Comparison of ENCODE assay signal across 22 cellular contexts in genomic region chr3:43372809-43373587, GRCh38.
DNase-seq lines count a peak whose midpoint lies in the region; ATAC-seq lines count a peak whose summit lies in the region.
"Had no signal": no experiment of that assay in that cellular context is flagged by ENCODE, and none has a peak within 500 bp of the region (broad histone marks: within the 10 kb centered on the region; RNA-seq: fewer than 3 reads in every experiment).

No MANE protein-coding gene starts in this region.

- H3K36me3 Mint-ChIP-seq in CD4-positive, CD25-positive, alpha-beta regulatory T cell: peaks cover 4% of the 10 kb centered on the region
- H3K36me3 Mint-ChIP-seq in effector memory CD8-positive, alpha-beta T cell (ENCODE audit: insufficient read depth): peaks cover 4% of the 10 kb centered on the region
- H3K36me3 Mint-ChIP-seq: memory B cell, naive B cell had no signal

- H3K36me3 ChIP-seq in CD4-positive, CD25-positive, alpha-beta regulatory T cell (ENCODE audit: control insufficient read depth, insufficient read depth, low read length): no peaks in the 10 kb centered on the region
- H3K36me3 ChIP-seq in HUES48 (ENCODE audit: control insufficient read depth, insufficient read depth, low read length) (no peaks in the 10 kb centered on the region), mesendoderm (ENCODE audit: control insufficient read depth, insufficient read depth, low read length) (no peaks in the 10 kb centered on the region)
- H3K36me3 ChIP-seq: adrenal gland, BLaER1 had no signal

- H3K4me1 ChIP-seq in CD4-positive, CD25-positive, alpha-beta regulatory T cell (ENCODE audit: control insufficient read depth, insufficient read depth, low read length, poor library complexity, severe bottlenecking): peaks cover 4% of the 10 kb centered on the region
- peaks cover 26% of the 10 kb centered on the region for H3K4me1 ChIP-seq in HUES48 (ENCODE audit: control insufficient read depth, insufficient read depth, low read length)
- H3K4me1 ChIP-seq in mesendoderm (ENCODE audit: control insufficient read depth, low read depth, low read length): peaks cover 16% of the 10 kb centered on the region
- H3K4me1 ChIP-seq: BLaER1, testis had no signal

- no peak overlapping the region for H3K18ac ChIP-seq in mesendoderm (ENCODE audit: low read length)

- H4K5ac ChIP-seq in mesendoderm (ENCODE audit: low read length): no peak overlapping the region

- WGBS in mesendoderm (ENCODE audit: extremely low coverage, insufficient coverage, low lambda C conversion rate): no CpG with 5 or more reads among the region's 11 CpGs

- H3K9me3 Mint-ChIP-seq in CD4-positive, CD25-positive, alpha-beta regulatory T cell: no peaks in the 10 kb centered on the region
- H3K9me3 Mint-ChIP-seq in effector memory CD8-positive, alpha-beta T cell: no peaks in the 10 kb centered on the region
- H3K9me3 Mint-ChIP-seq: memory B cell, naive B cell had no signal

- H3K27me3 ChIP-seq in CD4-positive, CD25-positive, alpha-beta regulatory T cell (ENCODE audit: control insufficient read depth, insufficient read depth, low read length): no peaks in the 10 kb centered on the region
- no peaks in the 10 kb centered on the region for H3K27me3 ChIP-seq in HUES48 (ENCODE audit: control insufficient read depth, insufficient read depth, low read length)
- H3K27me3 ChIP-seq in mesendoderm (ENCODE audit: insufficient read depth, low read length, poor library complexity): no peaks in the 10 kb centered on the region
- H3K27me3 ChIP-seq: adrenal gland, BLaER1, hepatocyte, testis had no signal

- H4K8ac ChIP-seq in mesendoderm (ENCODE audit: low read depth, low read length): no peak overlapping the region

- peaks cover 0 to 6% (median 3%) of the 10 kb centered on the region in 4 donors for H3K4me1 Mint-ChIP-seq in CD4-positive, CD25-positive, alpha-beta regulatory T cell
- peaks cover 37 to 46% of the 10 kb centered on the region in 2 donors for H3K4me1 Mint-ChIP-seq in effector memory CD8-positive, alpha-beta T cell (ENCODE audit: low read depth in 2 of 2)
- H3K4me1 Mint-ChIP-seq: memory B cell, naive B cell had no signal

- H3K9ac ChIP-seq in HUES48 (ENCODE audit: low read depth, low read length) (no peak overlapping the region), mesendoderm (ENCODE audit: low read length) (no peak overlapping the region)
- H3K9ac ChIP-seq: BLaER1 had no signal

- no peak overlapping the region for H3K27ac ChIP-seq in CD4-positive, CD25-positive, alpha-beta regulatory T cell (ENCODE audit: insufficient read depth, low read length, poor library complexity, severe bottlenecking)
- H3K27ac ChIP-seq in HUES48 (ENCODE audit: low read depth, low read length): peak overlapping the region; percentile 71
- no peak overlapping the region for H3K27ac ChIP-seq in mesendoderm (ENCODE audit: low read depth, low read length)
- H3K27ac ChIP-seq: adrenal gland, BLaER1, epithelial cell of prostate, hepatocyte, testis had no signal

- no peak overlapping the region for H3K4ac ChIP-seq in mesendoderm (ENCODE audit: low read depth, low read length)

- no peaks in the 10 kb centered on the region for H3K79me2 ChIP-seq in mesendoderm (ENCODE audit: control insufficient read depth, insufficient read depth, low read length)
- H3K79me2 ChIP-seq: hepatocyte had no signal

- no peak overlapping the region for H2BK5ac ChIP-seq in mesendoderm (ENCODE audit: low read length)

- no peaks in the 10 kb centered on the region for H3K9me3 ChIP-seq in CD4-positive, CD25-positive, alpha-beta regulatory T cell (ENCODE audit: control insufficient read depth in 2 of 2, low read length in 2 of 2)
- no peaks in the 10 kb centered on the region for H3K9me3 ChIP-seq in HUES48 (ENCODE audit: control insufficient read depth, insufficient read depth, low read length)
- H3K9me3 ChIP-seq: adrenal gland, BLaER1, testis had no signal

- no peak overlapping the region for H3K4me3 ChIP-seq in CD4-positive, CD25-positive, alpha-beta regulatory T cell (ENCODE audit: low read depth, low read length)
- H3K4me3 ChIP-seq in HUES48 (ENCODE audit: low read depth, low read length) (no peak overlapping the region), mesendoderm (ENCODE audit: low read length) (no peak overlapping the region)
- H3K4me3 ChIP-seq: adrenal gland, BLaER1, hepatocyte, testis had no signal

- no peak overlapping the region for H2AK5ac ChIP-seq in mesendoderm (ENCODE audit: low read length)

- H3K27ac Mint-ChIP-seq in CD4-positive, CD25-positive, alpha-beta regulatory T cell: peak overlapping the region in 2 of 3 donors; percentile 53 to 64
- H3K27ac Mint-ChIP-seq in effector memory CD8-positive, alpha-beta T cell: peak overlapping the region; percentile 68 to 85
- H3K27ac Mint-ChIP-seq: memory B cell had no signal

- no peak overlapping the region for H3K56ac ChIP-seq in mesendoderm (ENCODE audit: low read length)

- H3K23ac ChIP-seq in mesendoderm (ENCODE audit: low read length): no peak overlapping the region

- no peak overlapping the region for H2BK120ac ChIP-seq in mesendoderm (ENCODE audit: low read depth, low read length)

- ATAC-seq in CD4-positive, CD25-positive, alpha-beta regulatory T cell (ENCODE audit: low read depth in 2 of 2): no peak
- ATAC-seq in effector memory CD8-positive, alpha-beta T cell (replicated peaks): no peak
- ATAC-seq in left lobe of liver: no peak

- H3K4me2 ChIP-seq in mesendoderm (ENCODE audit: low read length): no peak overlapping the region
- H3K4me2 ChIP-seq: BLaER1, hepatocyte had no signal

- no peak overlapping the region for H2BK15ac ChIP-seq in mesendoderm (replicated peaks; ENCODE audit: low read depth)

- no peak overlapping the region for H3K4me3 Mint-ChIP-seq in CD4-positive, CD25-positive, alpha-beta regulatory T cell
- H3K4me3 Mint-ChIP-seq in effector memory CD8-positive, alpha-beta T cell: peak overlapping the region in 1 of 2 donors; percentile 17
- H3K4me3 Mint-ChIP-seq: memory B cell, naive B cell had no signal

- peaks cover 2% of the 10 kb centered on the region for H3K27me3 Mint-ChIP-seq in CD4-positive, CD25-positive, alpha-beta regulatory T cell
- H3K27me3 Mint-ChIP-seq in effector memory CD8-positive, alpha-beta T cell: no peaks in the 10 kb centered on the region
- H3K27me3 Mint-ChIP-seq: memory B cell, naive B cell had no signal

- no peak for DNase-seq in CD4-positive, CD25-positive, alpha-beta regulatory T cell
- no peak for DNase-seq in effector memory CD8-positive, alpha-beta T cell
- peak; percentile 42 for DNase-seq in mesendoderm
- no peak for DNase-seq in left lobe of liver (ENCODE audit: low spot score)
- DNase-seq in effector CD4-positive, alpha-beta T cell: no peak
- no peak for DNase-seq in HuH-7 (ENCODE audit: low spot score)
- DNase-seq in NCI-H2029 treated with DMSO at 0.1 percent for 48 hours (lab: John Stamatoyannopoulos, UW): no peak
- DNase-seq: ACHN; activated CD4-positive, alpha-beta T cell treated with anti-CD3 and anti-CD28 coated beads, Interleukin-2, amount 50 U/mL, for 48 hours; activated CD4-positive, CD25-positive, alpha-beta regulatory T cell; adrenal gland; Calu3; naive B cell; NCI-H1417; NCI-H82; OCI-M1; testis had no signal

- no peaks in the 10 kb centered on the region for H3K79me1 ChIP-seq in mesendoderm (ENCODE audit: low read length)
